ENCODE assay signal across 17 cellular contexts in the genomic region with DNA sequence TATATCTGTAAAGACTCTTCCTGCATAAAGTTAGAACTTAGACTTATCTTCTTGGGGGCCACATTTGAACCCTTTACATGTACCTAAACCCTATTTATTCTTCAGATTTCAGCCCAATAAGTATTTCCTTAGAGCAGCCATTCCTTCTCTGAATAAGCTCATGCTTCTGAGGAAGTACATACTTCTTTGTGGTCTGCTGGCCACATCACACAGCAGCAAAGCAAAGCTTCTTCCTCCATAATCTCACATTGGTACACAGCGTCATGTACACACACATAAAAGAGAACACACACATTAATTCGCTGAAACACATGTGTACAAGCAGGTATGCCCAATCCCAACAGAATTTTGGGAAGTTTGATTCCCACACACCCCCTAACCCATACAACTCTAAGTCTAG.
"Had no signal": no experiment of that assay in that cellular context is flagged by ENCODE, and none has a peak within 500 bp of the region (broad histone marks: within the 10 kb centered on the region; RNA-seq: fewer than 3 reads in every experiment).

No MANE protein-coding gene starts in this region.

- H3K4me1 Mint-ChIP-seq: immature natural killer cell, neural progenitor cell had no signal

- ATAC-seq: activated naive CD4-positive, alpha-beta T cell treated with anti-CD3 and anti-CD28 coated beads, Interleukin-2, amount 50 U/mL, for 72 hours; effector memory CD8-positive, alpha-beta T cell; left cardiac atrium; lower lobe of right lung had no signal

- DNase-seq: activated CD4-positive, alpha-beta memory T cell treated with anti-CD3 and anti-CD28 coated beads for 36 hours; activated effector memory CD4-positive, alpha-beta T cell treated with anti-CD3 and anti-CD28 coated beads, Interleukin-2, amount 50 U/mL, for 16 hours; activated T-cell treated with anti-CD3 and anti-CD28 coated beads, Interleukin-2, amount 50 U/mL, for 24 hours; amygdala; dermis blood vessel endothelial cell; effector memory CD8-positive, alpha-beta T cell; foreskin melanocyte; head of caudate nucleus; immature natural killer cell; left cardiac atrium; lower lobe of right lung; ovary; sigmoid colon; stimulated activated CD4-positive, alpha-beta T cell treated with anti-CD3 and anti-CD28 coated beads, Interleukin-1b, Interleukin-23, amount 100 ng/mL, for 48 hours had no signal

- H3K36me3 Mint-ChIP-seq: activated CD4-positive, alpha-beta memory T cell treated with anti-CD3 and anti-CD28 coated beads for 36 hours; immature natural killer cell; mesothelial cell of epicardium had no signal

- H3K27ac Mint-ChIP-seq: activated CD4-positive, alpha-beta memory T cell treated with anti-CD3 and anti-CD28 coated beads for 36 hours; activated T-cell treated with anti-CD3 and anti-CD28 coated beads, Interleukin-2, amount 50 U/mL, for 24 hours; effector memory CD8-positive, alpha-beta T cell; immature natural killer cell; mesothelial cell of epicardium; neural progenitor cell had no signal

- H3K27me3 Mint-ChIP-seq: activated CD4-positive, alpha-beta memory T cell treated with anti-CD3 and anti-CD28 coated beads for 36 hours; activated T-cell treated with anti-CD3 and anti-CD28 coated beads, Interleukin-2, amount 50 U/mL, for 24 hours; effector memory CD8-positive, alpha-beta T cell had no signal

- H3K4me3 Mint-ChIP-seq: activated CD4-positive, alpha-beta memory T cell treated with anti-CD3 and anti-CD28 coated beads for 36 hours; activated T-cell treated with anti-CD3 and anti-CD28 coated beads, Interleukin-2, amount 50 U/mL, for 24 hours; effector memory CD8-positive, alpha-beta T cell; immature natural killer cell; mesothelial cell of epicardium; neural progenitor cell had no signal
